In the genomic region with DNA sequence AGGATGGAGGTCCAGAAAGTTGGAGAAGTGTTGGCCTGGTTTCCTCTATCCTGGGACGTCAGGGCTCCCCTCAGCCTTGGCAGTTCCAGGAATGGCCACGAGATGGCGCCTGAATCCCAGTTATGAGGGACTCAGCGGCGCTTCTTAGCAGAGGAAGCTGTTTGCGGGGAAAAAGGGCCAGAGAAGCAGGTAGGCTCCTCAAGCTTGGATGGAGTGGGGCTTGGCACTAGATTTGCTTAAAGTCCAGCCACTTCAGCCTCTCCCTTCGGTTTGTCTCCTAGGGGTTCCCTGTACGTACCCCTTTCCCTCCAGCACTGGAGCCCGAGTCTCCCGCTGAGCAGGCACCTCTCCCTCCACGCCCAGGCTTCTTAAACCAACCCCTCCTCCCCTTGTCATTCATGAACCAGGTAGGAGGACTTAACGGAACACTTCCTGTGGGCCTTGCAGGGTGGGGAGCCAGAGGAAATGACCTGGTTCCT, we compare ENCODE assay signal across 8 cellular contexts. TPM values are rescaled to one million over a fixed set of nuclear protein-coding genes. Genes with fewer than 3 reads are reported as not detected.
DNase-seq lines count a peak whose midpoint lies in the region; ATAC-seq and TF ChIP-seq lines count a peak whose summit lies in the region.

No MANE protein-coding gene starts in this region.

- no peaks in the 10 kb centered on the region for H3K36me3 Mint-ChIP-seq in neural progenitor cell

- no peaks in the 10 kb centered on the region for H3K27me3 ChIP-seq in Peyer's patch
- H3K27me3 ChIP-seq in neural progenitor cell, result no peaks in the 10 kb centered on the region
- no peaks in the 10 kb centered on the region for H3K27me3 ChIP-seq in stomach smooth muscle (ENCODE audit: control insufficient read depth in 1 of 2, insufficient read depth in 2 of 2, low read length in 2 of 2)

- peak overlapping the region; percentile 32 for H3K4me2 ChIP-seq in neural progenitor cell

- DNase-seq in GM12865 (ENCODE audit: low read depth), result peak; percentile 83
- peak; percentile 56 for DNase-seq in Jurkat, Clone E6-1 (ENCODE audit: low read depth, low spot score)
- DNase-seq in Peyer's patch, result peak; percentile 89 to 95 (median 91)
- DNase-seq in activated T-helper 1 cell treated with Interleukin-2 at 50 U/mL for 16 hours (ENCODE audit: low read depth), result peak; percentile 77
- peak; percentile 62 for DNase-seq in fibroblast of the conjunctiva (ENCODE audit: low read depth)
- peak; percentile 93 for DNase-seq in neural progenitor cell (ENCODE audit: low spot score)

- H3K27ac ChIP-seq in Peyer's patch (no peak overlapping the region), neural progenitor cell (no peak overlapping the region), stomach smooth muscle (ENCODE audit: low read length) (no peak overlapping the region)

- peak overlapping the region; percentile 84 for H2AFZ ChIP-seq in neural progenitor cell (replicated peaks)

- no peak for TF ChIP-seq POLR2A in Peyer's patch (IDR thresholded peaks at IDR 0.05)

- H3K4me1 ChIP-seq in Peyer's patch (peaks cover 0 to 10% (median 6%) of the 10 kb centered on the region in 4 donors), neural progenitor cell (peaks cover 3% of the 10 kb centered on the region), stomach smooth muscle (ENCODE audit: control insufficient read depth, insufficient read depth, low read length) (peaks cover 10% of the 10 kb centered on the region)

- H3K9me3 Mint-ChIP-seq in neural progenitor cell, result no peaks in the 10 kb centered on the region

- peaks cover 13% of the 10 kb centered on the region for H3K27me3 Mint-ChIP-seq in neural progenitor cell (ENCODE audit: insufficient read depth, low read depth)

- H3K36me3 ChIP-seq in Peyer's patch (no peaks in the 10 kb centered on the region), neural progenitor cell (no peaks in the 10 kb centered on the region), stomach smooth muscle (ENCODE audit: control insufficient read depth in 2 of 2, insufficient read depth in 2 of 2, low read length in 2 of 2) (no peaks in the 10 kb centered on the region)

- ATAC-seq in GM18868 (IDR thresholded peaks at IDR 0.05; ENCODE audit: unreplicated experiment), result no peak

- H3K27ac Mint-ChIP-seq in neural progenitor cell, result no peak overlapping the region

- H3K4me3 ChIP-seq in GM12865 (ENCODE audit: low read depth, low read length) (no peak overlapping the region), Peyer's patch (peak overlapping the region in 2 of 4 donors; percentile 5 to 13), neural progenitor cell (no peak overlapping the region), stomach smooth muscle (ENCODE audit: low read length in 2 of 2) (peak overlapping the region; percentile 43 to 64)
- peak overlapping the region; percentile 37 for H3K4me3 ChIP-seq in Jurkat, Clone E6-1 (ENCODE audit: low read length)

- no peak overlapping the region for H3K9ac ChIP-seq in neural progenitor cell
- H3K9ac ChIP-seq in stomach smooth muscle (ENCODE audit: low read length in 2 of 2), result peak overlapping the region in 1 of 2 donors; percentile 36

- peaks cover 13% of the 10 kb centered on the region for H3F3A ChIP-seq in neural progenitor cell (ENCODE audit: low read depth)

- H3K4me1 Mint-ChIP-seq in neural progenitor cell, result peaks cover 37% of the 10 kb centered on the region

- peak; percentile 99 for TF ChIP-seq CTCF in GM12865 (IDR thresholded peaks at IDR 0.05; ENCODE audit: insufficient read depth, low read depth, low read length, missing control alignments)
- TF ChIP-seq CTCF in Peyer's patch (IDR thresholded peaks at IDR 0.05), result peak; percentile 95 to 98 (median 96)
- TF ChIP-seq CTCF in neural progenitor cell (IDR thresholded peaks at IDR 0.05), result peak; percentile 96

- no peak overlapping the region for H3K4me3 Mint-ChIP-seq in neural progenitor cell

- no peaks in the 10 kb centered on the region for H4K20me1 ChIP-seq in neural progenitor cell (ENCODE audit: low read depth)

- no peaks in the 10 kb centered on the region for H3K79me2 ChIP-seq in neural progenitor cell (ENCODE audit: low read depth)

- no peaks in the 10 kb centered on the region for H3K9me3 ChIP-seq in Peyer's patch
- H3K9me3 ChIP-seq in neural progenitor cell (ENCODE audit: low read depth), result no peaks in the 10 kb centered on the region
- H3K9me3 ChIP-seq in stomach smooth muscle (ENCODE audit: control insufficient read depth in 2 of 2, low read length in 2 of 2), result no peaks in the 10 kb centered on the region

RNA-seq across cellular contexts. Expression of gene TENT5B, which starts 32.0 kb away (rescaled TPM):
- polyA plus RNA-seq in Jurkat, Clone E6-1 (2012; ENCODE audit: insufficient read depth, insufficient read length), result not detected
- total RNA-seq in Peyer's patch (1 to 10 TPM in 1 of 4 donors, under 1 TPM in 2, not detected in 1; 0.70 to 5.1 (median 0.80) TPM), neural progenitor cell (ENCODE audit: low replicate concordance) (3.2 and 7.2 TPM in 2 replicates)

RNA-seq across cellular contexts. Expression of gene TRNP1, which starts 51.2 kb away (rescaled TPM):
- polyA plus RNA-seq in Jurkat, Clone E6-1 (2012; ENCODE audit: insufficient read depth, insufficient read length), result 0.59 TPM
- total RNA-seq in Peyer's patch (10 to 100 TPM in 1 of 4 donors, 1 to 10 TPM in 2, not detected in 1; 1.9 to 12.2 (median 3.2) TPM), neural progenitor cell (ENCODE audit: low replicate concordance) (0.59 and 2.0 TPM in 2 replicates)

Comparison
In these comparisons a context has a peak if more than half of its experiments do, and no peak if none do; other contexts are left out.
1. H3K4me3 ChIP-seq: peak in Jurkat, Clone E6-1 (single experiment) and stomach smooth muscle (2 of 2); none in GM12865 (single experiment) and neural progenitor cell (single experiment).
2. Peak in every context shown above with its lines, with median percentiles within 50 percentile points of each other: DNase-seq and CTCF ChIP-seq.